ENCODE assay signal across 7 cellular contexts in the genomic region with DNA sequence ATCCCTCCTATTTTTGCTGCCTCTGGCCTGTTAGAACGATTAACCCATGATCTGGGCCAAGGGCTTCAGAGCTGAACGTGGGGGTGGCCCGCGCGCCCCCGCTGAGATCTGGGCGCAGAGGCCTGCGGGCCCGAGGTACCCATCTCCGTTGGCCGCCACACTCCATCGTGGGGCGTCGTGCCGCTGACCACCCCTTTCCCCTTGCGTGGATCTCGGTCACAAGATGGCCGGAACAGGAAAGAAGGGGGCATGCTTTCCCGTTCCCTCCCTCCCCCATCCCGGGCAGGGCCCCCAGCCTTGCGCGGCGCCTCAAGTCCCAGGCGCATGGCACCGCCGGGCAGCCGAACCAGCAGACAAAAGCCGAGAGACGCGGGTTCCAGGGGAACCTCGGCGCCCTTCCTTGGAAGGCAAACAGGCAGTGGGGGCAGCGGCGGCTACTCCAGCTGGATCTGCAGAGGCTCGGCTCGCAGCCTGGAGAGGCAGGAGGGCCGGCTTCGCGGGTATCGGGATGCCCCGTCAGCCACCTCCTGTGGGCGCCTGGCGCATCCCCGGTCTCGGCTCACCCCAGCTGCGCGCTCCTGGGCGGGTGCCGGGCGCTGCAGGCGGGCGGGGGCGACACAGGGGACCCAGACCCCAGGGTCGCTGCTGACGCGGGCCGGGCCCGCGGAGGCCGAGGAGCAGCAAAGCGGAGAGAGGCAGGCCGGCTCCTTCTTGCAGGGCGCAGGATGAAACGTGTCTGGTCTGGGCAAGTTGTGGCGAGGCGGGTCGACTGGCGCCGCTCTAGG. TPM values are rescaled to one million over a fixed set of nuclear protein-coding genes. Genes with fewer than 3 reads are reported as not detected.
DNase-seq lines count a peak whose midpoint lies in the region; ATAC-seq, FAIRE-seq and TF ChIP-seq lines count a peak whose summit lies in the region.

No MANE protein-coding gene starts in this region.

- TF ChIP-seq POLR2A in GM12891 (IDR thresholded peaks at IDR 0.05; ENCODE audit: low read depth, low read length) = no peak

- intact Hi-C loops in aorta (cut with DNase I) = loop anchor here in 1 of 2 donors (5.0 kb wide), 1 partner anchor 33 kb away; the partner anchor contains the start of gene DNAJC3

- peak; percentile 72 for ATAC-seq in RWPE2 (ENCODE audit: low read depth)
- ATAC-seq in aorta (ENCODE audit: low FRiP score) = peak; percentile 70

- H3K4me3 Mint-ChIP-seq in endodermal cell = peak overlapping the region; percentile 61

- H3K27ac Mint-ChIP-seq in endodermal cell = no peak overlapping the region

- H3K4me1 ChIP-seq in RWPE2 (ENCODE audit: insufficient read depth, poor library complexity, severe bottlenecking) (peaks cover 11% of the 10 kb centered on the region), endodermal cell (ENCODE audit: control insufficient read depth, insufficient read depth, low read length) (no peaks in the 10 kb centered on the region), mucosa of rectum (ENCODE audit: control insufficient read depth in 2 of 2, insufficient read depth in 2 of 2, low read length in 2 of 2) (peaks cover 0 to 3% of the 10 kb centered on the region in 2 donors), aorta (ENCODE audit: control insufficient read depth in 1 of 2, insufficient read depth in 2 of 2, low read length in 2 of 2) (peaks cover 0 to 2% of the 10 kb centered on the region in 2 donors)

- H3K9me3 Mint-ChIP-seq in endodermal cell = peaks cover 6% of the 10 kb centered on the region

- FAIRE-seq in GM12891 (lab: Jason Lieb, UNC) = no peak

- H3K36me3 Mint-ChIP-seq in endodermal cell (ENCODE audit: low read depth) = peaks cover 16% of the 10 kb centered on the region

- peaks cover 14% of the 10 kb centered on the region for H3K36me3 ChIP-seq in RWPE2 (ENCODE audit: low read depth)
- peaks cover 14% of the 10 kb centered on the region for H3K36me3 ChIP-seq in endodermal cell (ENCODE audit: control insufficient read depth, insufficient read depth, low read length)
- no peaks in the 10 kb centered on the region for H3K36me3 ChIP-seq in mucosa of rectum (ENCODE audit: control insufficient read depth in 2 of 2, insufficient read depth in 2 of 2, low read length in 2 of 2)
- H3K36me3 ChIP-seq in aorta (ENCODE audit: control insufficient read depth in 1 of 2, insufficient read depth in 2 of 2, low read length in 1 of 2) = no peaks in the 10 kb centered on the region

- H3K9me3 ChIP-seq in RWPE2 (ENCODE audit: severe bottlenecking) (no peaks in the 10 kb centered on the region), endodermal cell (ENCODE audit: control insufficient read depth, low read length) (peaks cover 9% of the 10 kb centered on the region), mucosa of rectum (ENCODE audit: control insufficient read depth in 2 of 2, low read length in 2 of 2) (no peaks in the 10 kb centered on the region), aorta (ENCODE audit: control insufficient read depth, low read length) (no peaks in the 10 kb centered on the region)

- H3K27me3 Mint-ChIP-seq in endodermal cell (ENCODE audit: insufficient read depth) = peaks cover 9% of the 10 kb centered on the region

- H3K9ac ChIP-seq in endodermal cell (ENCODE audit: extremely low read depth, low read length, poor library complexity, severe bottlenecking) (peak overlapping the region; percentile 51), mucosa of rectum (ENCODE audit: low read depth in 1 of 2, low read length in 2 of 2) (peak overlapping the region in 1 of 2 donors; percentile 48)

- H3K4me3 ChIP-seq in HFF-Myc (replicated peaks; ENCODE audit: low read depth, low read length) (peak overlapping the region; percentile 81), RWPE2 (ENCODE audit: severe bottlenecking) (peak overlapping the region; percentile 55), endodermal cell (ENCODE audit: low read length) (peak overlapping the region; percentile 82), mucosa of rectum (ENCODE audit: low read length in 2 of 2) (peak overlapping the region; percentile 8 to 62), aorta (ENCODE audit: low read length in 2 of 2) (peak overlapping the region; percentile 76 to 82)

- peaks cover 17% of the 10 kb centered on the region for H3K4me1 Mint-ChIP-seq in endodermal cell

- H3K27me3 ChIP-seq in RWPE2 (ENCODE audit: insufficient read depth, poor library complexity, severe bottlenecking) (no peaks in the 10 kb centered on the region), endodermal cell (ENCODE audit: control insufficient read depth, insufficient read depth, low read length, poor library complexity, severe bottlenecking) (no peaks in the 10 kb centered on the region), mucosa of rectum (ENCODE audit: control insufficient read depth in 2 of 2, insufficient read depth in 2 of 2, low read length in 2 of 2) (peaks cover 15 to 28% of the 10 kb centered on the region in 2 donors), aorta (ENCODE audit: control insufficient read depth in 1 of 2, insufficient read depth in 2 of 2, low read length in 1 of 2) (no peaks in the 10 kb centered on the region)

- WGBS in endodermal cell (ENCODE audit: insufficient coverage in 1 of 2, insufficient read length in 1 of 2), 2 experiments = 1% methylated on average over 36 to 69 of the region's 69 CpGs
- 1% methylated on average over 54 to 69 of the region's 69 CpGs for whole genome bisulfite sequencing in aorta, 2 donors

- peak; percentile 32 for DNase-seq in GM12891 (ENCODE audit: insufficient read length, low spot score)
- DNase-seq in HFF-Myc (ENCODE audit: extremely low read depth, low read depth) = no peak
- DNase-seq in RWPE2 (ENCODE audit: low spot score) = peak; percentile 71
- peak; percentile 87 for DNase-seq in endodermal cell
- peak; percentile 51 to 83 for DNase-seq in aorta
- no peak for DNase-seq in mesenteric fat pad (ENCODE audit: low spot score)

- H3K27ac ChIP-seq in RWPE2 (ENCODE audit: poor library complexity, severe bottlenecking) = peak overlapping the region; percentile 59
- peak overlapping the region; percentile 81 for H3K27ac ChIP-seq in endodermal cell (ENCODE audit: low read depth, low read length)
- peak overlapping the region; percentile 38 to 51 for H3K27ac ChIP-seq in mucosa of rectum (ENCODE audit: low read depth in 2 of 2, low read length in 2 of 2)
- H3K27ac ChIP-seq in aorta (ENCODE audit: low read depth in 1 of 2, low read length in 2 of 2) = no peak overlapping the region

- TF ChIP-seq CTCF in HFF-Myc (IDR thresholded peaks at IDR 0.05; ENCODE audit: low read depth, low read length, missing control alignments) = no peak
- TF ChIP-seq CTCF in RWPE2 (IDR thresholded peaks at IDR 0.05; ENCODE audit: poor library complexity, severe bottlenecking) = no peak
- no peak for TF ChIP-seq CTCF in endodermal cell (conservative IDR thresholded peaks at IDR 0.05)

TF ChIP-seq in GM12891, 5 proteins besides CTCF, POLR2A, EP300 and RAD21:
- TF ChIP-seq PAX5 (IDR thresholded peaks at IDR 0.05; ENCODE audit: insufficient read depth, low read length, severe bottlenecking) (no peak), SPI1 (IDR thresholded peaks at IDR 0.05; ENCODE audit: low read depth, low read length) (no peak), POLR2AphosphoS5 (IDR thresholded peaks at IDR 0.05; ENCODE audit: low read depth, low read length) (no peak), TAF1 (IDR thresholded peaks at IDR 0.05; ENCODE audit: low read depth, low read length) (no peak), POU2F2 (IDR thresholded peaks at IDR 0.05; ENCODE audit: low read depth, low read length) (no peak)

RNA-seq across cellular contexts. Expression of gene DZIP1, which starts 0.5 kb away (rescaled TPM):
- polyA plus RNA-seq in GM12891 (2012; ENCODE audit: low read depth, missing spikeins) = 1.3 TPM
- 10 to 100 TPM; 36.2 to 59.9 TPM for total RNA-seq in endodermal cell
- 50.8 TPM for polyA plus RNA-seq in endodermal cell (2013, experiment 1 of 2)
- polyA plus RNA-seq in endodermal cell (2013, experiment 2 of 2) = 52.9 TPM
- 10 to 100 TPM; 17.4 to 25.3 TPM for total RNA-seq in aorta
- 10 to 100 TPM; 10.1 to 17.6 TPM for polyA plus RNA-seq in aorta
- total RNA-seq in mesenteric fat pad = 7.8 TPM

RNA-seq across cellular contexts. Expression of gene DNAJC3, which starts 32.9 kb away (rescaled TPM):
- polyA plus RNA-seq in GM12891 (2012; ENCODE audit: low read depth, missing spikeins) = 8.9 TPM
- total RNA-seq in endodermal cell = 10 to 100 TPM; 20.6 to 31.5 TPM
- 11.5 TPM for polyA plus RNA-seq in endodermal cell (2013, experiment 1 of 2)
- polyA plus RNA-seq in endodermal cell (2013, experiment 2 of 2) = 12.6 TPM
- total RNA-seq in aorta = 10 to 100 TPM; 57.8 to 60.3 TPM
- polyA plus RNA-seq in aorta = 10 to 100 TPM; 11.8 to 19.0 TPM
- total RNA-seq in mesenteric fat pad = 55.1 TPM

Comparison
In these comparisons a context has a peak if more than half of its experiments do, and no peak if none do; other contexts are left out.
1. DNase-seq: peak in GM12891 (single experiment), RWPE2 (single experiment), endodermal cell (single experiment) and aorta (2 of 2); none in HFF-Myc (single experiment) and mesenteric fat pad (single experiment).
2. H3K27ac ChIP-seq: peak in RWPE2 (single experiment), endodermal cell (single experiment) and mucosa of rectum (2 of 2); none in aorta (0 of 2).
3. Peak in every context shown above with its lines, with median percentiles within 50 percentile points of each other: H3K4me3 ChIP-seq.